30 cellular contexts compared by ENCODE assay signal in the genomic region with DNA sequence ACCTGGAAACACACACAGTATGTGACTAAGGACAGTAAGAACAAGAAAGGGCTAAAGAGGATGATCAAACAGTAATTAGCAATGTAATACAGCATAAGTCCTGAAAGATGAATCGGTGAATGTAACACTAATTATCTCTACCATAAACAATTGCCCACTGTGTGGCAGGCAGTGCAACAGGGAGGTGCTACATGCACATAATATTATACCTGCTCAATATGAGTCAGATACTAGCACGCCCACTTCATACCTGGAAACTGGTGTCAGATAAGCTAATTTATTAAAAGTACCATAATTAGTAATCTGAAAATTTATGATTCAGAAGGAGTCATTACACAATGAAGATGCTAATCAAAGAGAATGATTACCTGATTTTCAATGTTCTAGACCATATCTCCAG. TPM values are rescaled to one million over a fixed set of nuclear protein-coding genes. Genes with fewer than 3 reads are reported as not detected.
"Had no signal": no experiment of that assay in that cellular context is flagged by ENCODE, and none has a peak within 500 bp of the region (broad histone marks: within the 10 kb centered on the region; RNA-seq: fewer than 3 reads in every experiment).

No MANE protein-coding gene starts in this region.

- H3K36me3 ChIP-seq: cardiac muscle cell, colonic mucosa, neutrophil, right lobe of liver, uterus had no signal

- H3K4me2 ChIP-seq: hepatocyte had no signal

- H2AFZ ChIP-seq: hepatocyte had no signal

- H3K4me3 ChIP-seq: cardiac muscle cell, colonic mucosa, gastroesophageal sphincter, hepatocyte, right lobe of liver, thoracic aorta, uterus had no signal

- H3K27ac ChIP-seq: cardiac muscle cell, colonic mucosa, gastroesophageal sphincter, hepatocyte, neutrophil, right lobe of liver, thoracic aorta, uterus had no signal

- H3K27ac Mint-ChIP-seq: activated naive CD4-positive, alpha-beta T cell treated with anti-CD3 and anti-CD28 coated beads, Interleukin-2, amount 50 U/mL, for 72 hours; activated T-cell treated with anti-CD3 and anti-CD28 coated beads, Interleukin-2, amount 50 U/mL, for 72 hours; mesothelial cell of epicardium; naive B cell; nephron progenitor cell; progenitor cell of endocrine pancreas; stimulated activated naive B cell treated with anti-CD40 and anti-IgM and Interleukin-4, amounts not matched to agents 10 μg/mL and 1 μg/mL and 100 μg/mL, for 72 hours; type B pancreatic cell had no signal

- DNase-seq: activated CD4-positive, alpha-beta T cell treated with anti-CD3 and anti-CD28 coated beads, Interleukin-2, amount 50 U/mL, for 1 hour; activated CD4-positive, CD25-positive, alpha-beta regulatory T cell treated with anti-CD3 and anti-CD28 coated beads, Interleukin-2, amount 50 U/mL, for 72 hours; activated naive CD4-positive, alpha-beta T cell; activated T-cell treated with anti-CD3 and anti-CD28 coated beads for 4 hours; activated T-cell treated with anti-CD3 and anti-CD28 coated beads, Interleukin-2, amount 50 U/mL, for 72 hours; anterior cingulate cortex; cerebellar nuclear complex; colonic mucosa; effector CD8-positive, alpha-beta T cell; erythroblast; kidney; left colon; naive B cell; nephron progenitor cell; right lobe of liver; stimulated activated CD4-positive, alpha-beta T cell treated with anti-CD3 and anti-CD28 coated beads, Interleukin-1b, Interleukin-23, amount 100 ng/mL, for 48 hours; stimulated activated CD8-positive, alpha-beta memory T cell treated with anti-CD3 and anti-CD28 coated beads, Interleukin-4, amount 100 ng/mL, for 48 hours; stimulated activated naive B cell treated with anti-CD40 and anti-IgM and Interleukin-4, amounts not matched to agents 10 μg/mL and 1 μg/mL and 100 μg/mL, for 72 hours; uterus had no signal

- H3K9me3 Mint-ChIP-seq: nephron progenitor cell, type B pancreatic cell had no signal

- H3K79me2 ChIP-seq: hepatocyte had no signal

- H3K36me3 Mint-ChIP-seq: activated naive CD4-positive, alpha-beta T cell treated with anti-CD3 and anti-CD28 coated beads, Interleukin-2, amount 50 U/mL, for 72 hours; mesothelial cell of epicardium; naive B cell; type B pancreatic cell had no signal

- H3K4me1 Mint-ChIP-seq: mesothelial cell of epicardium, nephron progenitor cell had no signal

- H3K27me3 ChIP-seq: cardiac muscle cell, colonic mucosa, gastroesophageal sphincter, hepatocyte, neutrophil, right lobe of liver, uterus had no signal

- ATAC-seq: activated naive CD4-positive, alpha-beta T cell treated with anti-CD3 and anti-CD28 coated beads, Interleukin-2, amount 50 U/mL, for 72 hours; activated T-cell treated with anti-CD3 and anti-CD28 coated beads, Interleukin-2, amount 50 U/mL, for 72 hours; gastroesophageal sphincter; left colon; right lobe of liver; stimulated activated naive B cell treated with anti-CD40 and anti-IgM and Interleukin-4, amounts not matched to agents 10 μg/mL and 1 μg/mL and 100 μg/mL, for 72 hours had no signal

- H3K4me1 ChIP-seq: colonic mucosa, right lobe of liver, uterus had no signal

- H3K4me3 Mint-ChIP-seq: activated T-cell treated with anti-CD3 and anti-CD28 coated beads, Interleukin-2, amount 50 U/mL, for 72 hours; mesothelial cell of epicardium; nephron progenitor cell; stimulated activated naive B cell treated with anti-CD40 and anti-IgM and Interleukin-4, amounts not matched to agents 10 μg/mL and 1 μg/mL and 100 μg/mL, for 72 hours; type B pancreatic cell had no signal

- H3K27me3 Mint-ChIP-seq: naive B cell; progenitor cell of endocrine pancreas; stimulated activated naive B cell treated with anti-CD40 and anti-IgM and Interleukin-4, amounts not matched to agents 10 μg/mL and 1 μg/mL and 100 μg/mL, for 72 hours had no signal

- H3K9me3 ChIP-seq: colonic mucosa, gastroesophageal sphincter, neutrophil, right lobe of liver, thoracic aorta, uterus had no signal

RNA-seq across cellular contexts. Expression of a gene that starts 14.9 kb away (rescaled TPM):
- total RNA-seq: activated naive CD4-positive, alpha-beta T cell treated with anti-CD3 and anti-CD28 coated beads, Interleukin-2, amount 50 U/mL, for 72 hours; cardiac muscle cell; mesothelial cell of epicardium; progenitor cell of endocrine pancreas; renal cortical epithelial cell; right lobe of liver; T-helper 1 cell treated with Interleukin-12 subunit alpha and Interleukin-12 subunit beta and Interleukin-4 antibody, amounts not matched to agents 30 ng/mL and 1 ng/mL, for 36 hours had no signal
